8 cellular contexts compared by ENCODE assay signal in the genomic region with DNA sequence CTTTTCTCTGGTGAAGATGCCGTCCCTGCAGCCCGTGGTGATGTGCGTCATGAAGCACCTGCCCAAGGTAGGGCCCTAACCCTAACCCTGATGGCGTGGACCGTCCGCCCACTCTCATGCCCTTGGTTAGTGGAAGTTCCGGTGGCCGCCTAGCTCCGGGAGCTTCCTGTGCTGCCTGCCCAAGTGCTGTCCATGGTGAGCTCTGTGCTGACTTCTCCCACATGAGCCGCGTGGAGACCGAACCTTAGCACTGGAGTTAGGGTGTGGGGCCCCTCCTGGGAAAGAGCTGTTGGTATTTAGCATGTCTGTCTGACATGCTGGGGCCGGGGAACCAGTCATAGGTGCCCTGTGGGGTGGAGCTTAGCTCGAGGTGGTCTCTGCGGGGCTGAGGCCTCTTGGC. TPM values are rescaled to one million over a fixed set of nuclear protein-coding genes. Genes with fewer than 3 reads are reported as not detected.
DNase-seq lines count a peak whose midpoint lies in the region; ATAC-seq and TF ChIP-seq lines count a peak whose summit lies in the region.

No MANE protein-coding gene starts in this region.

- H3K9me3 ChIP-seq in subcutaneous abdominal adipose tissue (ENCODE audit: control insufficient read depth in 5 of 5, low read length in 5 of 5): no peaks in the 10 kb centered on the region

- H3K4me1 ChIP-seq in subcutaneous abdominal adipose tissue (ENCODE audit: control insufficient read depth in 5 of 5, insufficient read depth in 5 of 5, low read length in 5 of 5): peaks cover 7 to 32% (median 30%) of the 10 kb centered on the region in 5 donors

- H3K4me3 ChIP-seq in kidney epithelial cell (ENCODE audit: low read depth, low read length) (peak overlapping the region; percentile 67), subcutaneous abdominal adipose tissue (ENCODE audit: low read depth in 1 of 5, low read length in 5 of 5) (peak overlapping the region; percentile 81 to 98 (median 91))

- H3K4me3 Mint-ChIP-seq in activated CD8-positive, alpha-beta memory T cell treated with anti-CD3 and anti-CD28 coated beads, Interleukin-2, amount 10 ng/mL, durations not matched to agents 7 days and 5 days: peak overlapping the region; percentile 91
- H3K4me3 Mint-ChIP-seq in activated T-helper 17 cell treated with anti-CD3 and anti-CD28 coated beads, Interleukin-2, amount 50 U/mL, for 72 hours: peak overlapping the region; percentile 85

- no peak for TF ChIP-seq CTCF in kidney epithelial cell (IDR thresholded peaks at IDR 0.05; ENCODE audit: insufficient read depth, low read length, poor library complexity, severe bottlenecking)

- H3K27me3 ChIP-seq in kidney epithelial cell (ENCODE audit: control insufficient read depth, insufficient read depth, low read length) (no peaks in the 10 kb centered on the region), subcutaneous abdominal adipose tissue (ENCODE audit: control insufficient read depth in 5 of 5, insufficient read depth in 4 of 5, low read length in 5 of 5) (no peaks in the 10 kb centered on the region)

- H3K9ac ChIP-seq in subcutaneous abdominal adipose tissue (ENCODE audit: low read length in 5 of 5): peak overlapping the region in 2 of 5 donors; percentile 88 to 94

- H3K27ac Mint-ChIP-seq in activated CD8-positive, alpha-beta memory T cell treated with anti-CD3 and anti-CD28 coated beads, Interleukin-2, amount 10 ng/mL, durations not matched to agents 7 days and 5 days: peak overlapping the region; percentile 36
- no peak overlapping the region for H3K27ac Mint-ChIP-seq in activated T-helper 17 cell treated with anti-CD3 and anti-CD28 coated beads, Interleukin-2, amount 50 U/mL, for 72 hours

- no peak overlapping the region for H3K27ac ChIP-seq in subcutaneous abdominal adipose tissue (ENCODE audit: low read depth, low read length)

- CTCF ChIA-PET in activated CD8-positive, alpha-beta memory T cell treated with anti-CD3 and anti-CD28 coated beads, Interleukin-2, amount 10 ng/mL, durations not matched to agents 7 days and 5 days (lab: Charles Lee): interaction anchor here (1.2 to 5.4 kb wide), 6 partner anchors 14 to 166 kb away, joined by 3 to 46 read pairs (median 4); partner anchors contain the start of genes EXD3 and TUBB4B

- ATAC-seq in activated CD8-positive, alpha-beta memory T cell treated with anti-CD3 and anti-CD28 coated beads, Interleukin-2, amount 10 ng/mL, durations not matched to agents 7 days and 5 days: no peak
- no peak for ATAC-seq in activated T-helper 17 cell treated with anti-CD3 and anti-CD28 coated beads, Interleukin-2, amount 50 U/mL, for 72 hours (replicated peaks)
- no peak for ATAC-seq in HG03135 (IDR thresholded peaks at IDR 0.05; ENCODE audit: unreplicated experiment)

- H3K27me3 Mint-ChIP-seq in activated CD8-positive, alpha-beta memory T cell treated with anti-CD3 and anti-CD28 coated beads, Interleukin-2, amount 10 ng/mL, durations not matched to agents 7 days and 5 days: no peaks in the 10 kb centered on the region
- no peaks in the 10 kb centered on the region for H3K27me3 Mint-ChIP-seq in activated T-helper 17 cell treated with anti-CD3 and anti-CD28 coated beads, Interleukin-2, amount 50 U/mL, for 72 hours

- H3K9me3 Mint-ChIP-seq in activated CD8-positive, alpha-beta memory T cell treated with anti-CD3 and anti-CD28 coated beads, Interleukin-2, amount 10 ng/mL, durations not matched to agents 7 days and 5 days (ENCODE audit: low read depth): no peaks in the 10 kb centered on the region
- no peaks in the 10 kb centered on the region for H3K9me3 Mint-ChIP-seq in activated T-helper 17 cell treated with anti-CD3 and anti-CD28 coated beads, Interleukin-2, amount 50 U/mL, for 72 hours

- peaks cover 12% of the 10 kb centered on the region for H3K36me3 Mint-ChIP-seq in activated CD8-positive, alpha-beta memory T cell treated with anti-CD3 and anti-CD28 coated beads, Interleukin-2, amount 10 ng/mL, durations not matched to agents 7 days and 5 days
- H3K36me3 Mint-ChIP-seq in activated T-helper 17 cell treated with anti-CD3 and anti-CD28 coated beads, Interleukin-2, amount 50 U/mL, for 72 hours (ENCODE audit: low read depth): peaks cover 40% of the 10 kb centered on the region

- H3K4me1 Mint-ChIP-seq in activated CD8-positive, alpha-beta memory T cell treated with anti-CD3 and anti-CD28 coated beads, Interleukin-2, amount 10 ng/mL, durations not matched to agents 7 days and 5 days: peaks cover 17% of the 10 kb centered on the region
- peaks cover 4% of the 10 kb centered on the region for H3K4me1 Mint-ChIP-seq in activated T-helper 17 cell treated with anti-CD3 and anti-CD28 coated beads, Interleukin-2, amount 50 U/mL, for 72 hours

- H3K36me3 ChIP-seq in kidney epithelial cell (ENCODE audit: control insufficient read depth, insufficient read depth, low read length) (no peaks in the 10 kb centered on the region), subcutaneous abdominal adipose tissue (ENCODE audit: control insufficient read depth in 5 of 5, insufficient read depth in 5 of 5, low read length in 5 of 5) (peaks cover 0 to 19% (median 17%) of the 10 kb centered on the region in 5 donors)

- no peak for DNase-seq in activated CD8-positive, alpha-beta memory T cell treated with anti-CD3 and anti-CD28 coated beads, Interleukin-2, amount 10 ng/mL, durations not matched to agents 7 days and 5 days
- DNase-seq in activated CD8-positive, alpha-beta memory T cell treated with anti-CD3 and anti-CD28 coated beads for 24 hours: no peak
- no peak for DNase-seq in kidney epithelial cell (ENCODE audit: low read depth)
- DNase-seq in epidermal melanocyte (ENCODE audit: insufficient read length, low spot score): no peak
- no peak for DNase-seq in ecto neural progenitor cell (ENCODE audit: low spot score)

RNA-seq across cellular contexts. Expression of gene NELFB, which starts 1.2 kb away (rescaled TPM):
- 10 to 100 TPM; 70.8 to 75.3 TPM for total RNA-seq in activated CD8-positive, alpha-beta memory T cell treated with anti-CD3 and anti-CD28 coated beads, Interleukin-2, amount 10 ng/mL, durations not matched to agents 7 days and 5 days
- total RNA-seq in activated T-helper 17 cell treated with anti-CD3 and anti-CD28 coated beads, Interleukin-2, amount 50 U/mL, for 72 hours: 10 to 100 TPM; 43.6 to 78.0 TPM
- total RNA-seq in kidney epithelial cell: 47.3 and 67.0 TPM in 2 replicates

RNA-seq across cellular contexts. Expression of gene STPG3, which starts 5.3 kb away (rescaled TPM):
- not detected for total RNA-seq in activated CD8-positive, alpha-beta memory T cell treated with anti-CD3 and anti-CD28 coated beads, Interleukin-2, amount 10 ng/mL, durations not matched to agents 7 days and 5 days
- total RNA-seq in activated T-helper 17 cell treated with anti-CD3 and anti-CD28 coated beads, Interleukin-2, amount 50 U/mL, for 72 hours: not detected
- total RNA-seq in kidney epithelial cell: not detected in 2 replicates

RNA-seq across cellular contexts. Expression of gene TUBB4B, which starts 15.3 kb away (rescaled TPM):
- total RNA-seq in activated CD8-positive, alpha-beta memory T cell treated with anti-CD3 and anti-CD28 coated beads, Interleukin-2, amount 10 ng/mL, durations not matched to agents 7 days and 5 days: 100 to 1,000 TPM; 353 to 375 TPM
- 100 to 1,000 TPM; 232 to 372 TPM for total RNA-seq in activated T-helper 17 cell treated with anti-CD3 and anti-CD28 coated beads, Interleukin-2, amount 50 U/mL, for 72 hours
- 262 and 275 TPM in 2 replicates for total RNA-seq in kidney epithelial cell

RNA-seq across cellular contexts. Expression of gene TOR4A, which starts 21.2 kb away (rescaled TPM):
- 10 to 100 TPM; 10.9 to 13.3 TPM for total RNA-seq in activated CD8-positive, alpha-beta memory T cell treated with anti-CD3 and anti-CD28 coated beads, Interleukin-2, amount 10 ng/mL, durations not matched to agents 7 days and 5 days
- total RNA-seq in activated T-helper 17 cell treated with anti-CD3 and anti-CD28 coated beads, Interleukin-2, amount 50 U/mL, for 72 hours: 10 to 100 TPM in 1 of 2 donors, 1 to 10 TPM in 1; 4.9 to 11.5 TPM
- total RNA-seq in kidney epithelial cell: 33.5 and 50.3 TPM in 2 replicates

RNA-seq across cellular contexts. Expression of gene SLC34A3, which starts 25.7 kb away (rescaled TPM):
- total RNA-seq in activated CD8-positive, alpha-beta memory T cell treated with anti-CD3 and anti-CD28 coated beads, Interleukin-2, amount 10 ng/mL, durations not matched to agents 7 days and 5 days: not detected
- not detected for total RNA-seq in activated T-helper 17 cell treated with anti-CD3 and anti-CD28 coated beads, Interleukin-2, amount 50 U/mL, for 72 hours
- total RNA-seq in kidney epithelial cell: 0.25 TPM in 1 of 2 replicates, not detected in the other
